ENCODE assay signal across 17 cellular contexts in genomic region chr21:42557420-42557819, GRCh38.
"Had no signal": no experiment of that assay in that cellular context is flagged by ENCODE, and none has a peak within 500 bp of the region (broad histone marks: within the 10 kb centered on the region; RNA-seq: fewer than 3 reads in every experiment).

No MANE protein-coding gene starts in this region.

- H3K9me3 ChIP-seq: gastroesophageal sphincter, lower lobe of right lung, spleen had no signal

- H3K27ac Mint-ChIP-seq: activated CD8-positive, alpha-beta T cell treated with anti-CD3 and anti-CD28 coated beads, Interleukin-2, amount 10 ng/mL, durations not matched to agents 7 days and 5 days; activated naive CD4-positive, alpha-beta T cell treated with anti-CD3 and anti-CD28 coated beads, Interleukin-2, amount 50 U/mL, for 24 hours; activated T-helper 2 cell treated with anti-CD3 and anti-CD28 coated beads, Interferon-gamma antibody, Interleukin-2, Interleukin-4, amounts not matched to agents 10 μg/mL and 5 μg/mL and 100 μg/mL, durations not matched to agents 14 hours and 24 hours and 36 hours; naive thymus-derived CD4-positive, alpha-beta T cell; progenitor cell of endocrine pancreas had no signal

- H3K4me3 ChIP-seq: gastroesophageal sphincter, lower lobe of right lung, spleen had no signal

- ATAC-seq: activated CD8-positive, alpha-beta T cell treated with anti-CD3 and anti-CD28 coated beads, Interleukin-2, amount 10 ng/mL, durations not matched to agents 7 days and 5 days; gastroesophageal sphincter; lower lobe of right lung; naive thymus-derived CD4-positive, alpha-beta T cell; right cardiac atrium had no signal

- DNase-seq: activated CD4-positive, alpha-beta T cell treated with anti-CD3 and anti-CD28 coated beads for 4 hours; activated CD8-positive, alpha-beta T cell treated with anti-CD3 and anti-CD28 coated beads, Interleukin-2, amount 10 ng/mL, durations not matched to agents 7 days and 5 days; amygdala; brain microvascular endothelial cell; dermis blood vessel endothelial cell; naive thymus-derived CD4-positive, alpha-beta T cell; stimulated activated CD4-positive, alpha-beta T cell treated with anti-CD3 and anti-CD28 coated beads, Interleukin-1b, Interleukin-23, amount 100 ng/mL, for 48 hours; stimulated activated naive B cell treated with anti-CD40 and anti-IgM and Interleukin-4, amounts not matched to agents 10 μg/mL and 1 μg/mL and 100 μg/mL, for 72 hours; substantia nigra; SW 1271 had no signal

- H3K4me1 ChIP-seq: gastroesophageal sphincter, lower lobe of right lung had no signal

- H3K27ac ChIP-seq: brain microvascular endothelial cell, gastroesophageal sphincter, lower lobe of right lung, spleen had no signal

- H3K27me3 ChIP-seq: brain microvascular endothelial cell, gastroesophageal sphincter, spleen had no signal

- H3K4me3 Mint-ChIP-seq: activated CD8-positive, alpha-beta T cell treated with anti-CD3 and anti-CD28 coated beads, Interleukin-2, amount 10 ng/mL, durations not matched to agents 7 days and 5 days; activated naive CD4-positive, alpha-beta T cell treated with anti-CD3 and anti-CD28 coated beads, Interleukin-2, amount 50 U/mL, for 24 hours; naive thymus-derived CD4-positive, alpha-beta T cell; stimulated activated naive B cell treated with anti-CD40 and anti-IgM and Interleukin-4, amounts not matched to agents 10 μg/mL and 1 μg/mL and 100 μg/mL, for 72 hours had no signal

- H3K4me1 Mint-ChIP-seq: activated naive CD4-positive, alpha-beta T cell treated with anti-CD3 and anti-CD28 coated beads, Interleukin-2, amount 50 U/mL, for 24 hours had no signal

- H3K9me3 Mint-ChIP-seq: activated naive CD4-positive, alpha-beta T cell treated with anti-CD3 and anti-CD28 coated beads, Interleukin-2, amount 50 U/mL, for 24 hours; activated T-helper 2 cell treated with anti-CD3 and anti-CD28 coated beads, Interferon-gamma antibody, Interleukin-2, Interleukin-4, amounts not matched to agents 10 μg/mL and 5 μg/mL and 100 μg/mL, durations not matched to agents 14 hours and 24 hours and 36 hours; naive thymus-derived CD4-positive, alpha-beta T cell; stimulated activated naive B cell treated with anti-CD40 and anti-IgM and Interleukin-4, amounts not matched to agents 10 μg/mL and 1 μg/mL and 100 μg/mL, for 72 hours had no signal

- H3K36me3 ChIP-seq: brain microvascular endothelial cell had no signal

- H3K27me3 Mint-ChIP-seq: activated naive CD4-positive, alpha-beta T cell treated with anti-CD3 and anti-CD28 coated beads, Interleukin-2, amount 50 U/mL, for 24 hours; naive thymus-derived CD4-positive, alpha-beta T cell; progenitor cell of endocrine pancreas; stimulated activated naive B cell treated with anti-CD40 and anti-IgM and Interleukin-4, amounts not matched to agents 10 μg/mL and 1 μg/mL and 100 μg/mL, for 72 hours had no signal
